1 cellular context compared by ENCODE assay signal in genomic region chr7:22856437-22856836, GRCh38.
TF ChIP-seq lines count a peak whose summit lies in the region.

No MANE protein-coding gene starts in this region.

TF ChIP-seq in A549, 52 proteins besides CTCF, POLR2A, EP300 and RAD21 (continued from another document):
- no peak for TF ChIP-seq REST (IDR thresholded peaks at IDR 0.05)
- no peak for TF ChIP-seq ZSCAN20 (CRISPR knock-in tag; IDR thresholded peaks at IDR 0.05)
- TF ChIP-seq HDAC2 (IDR thresholded peaks at IDR 0.05) = no peak
- no peak for TF ChIP-seq RFX5 (IDR thresholded peaks at IDR 0.05)
- no peak for TF ChIP-seq ELK1 (IDR thresholded peaks at IDR 0.05; ENCODE audit: low read depth, low read length)
- TF ChIP-seq HOXB13 (CRISPR knock-in tag; IDR thresholded peaks at IDR 0.05; ENCODE audit: low read depth) = no peak
- no peak for TF ChIP-seq GATA3 (IDR thresholded peaks at IDR 0.05; ENCODE audit: borderline replicate concordance)
